In the genomic region with DNA sequence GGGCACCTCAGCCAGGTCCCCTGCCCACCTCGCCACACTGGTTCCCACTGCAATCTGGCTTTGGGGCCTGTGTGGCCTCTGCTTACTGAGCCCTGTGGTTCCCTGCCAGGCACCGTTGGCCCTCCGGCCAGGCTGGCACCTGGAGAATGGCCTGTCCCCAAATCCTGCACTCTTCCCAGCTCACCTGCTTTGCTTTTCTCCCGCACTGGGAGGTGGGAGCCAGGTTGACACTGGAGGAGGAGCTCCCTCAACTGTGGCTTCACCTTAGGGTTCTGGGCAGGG, we compare ENCODE assay signal across 24 cellular contexts.
"Had no signal": no experiment of that assay in that cellular context is flagged by ENCODE, and none has a peak within 500 bp of the region (broad histone marks: within the 10 kb centered on the region; RNA-seq: fewer than 3 reads in every experiment).

No MANE protein-coding gene starts in this region.

- FAIRE-seq: small intestine, urothelium cell line had no signal

- H3K27me3 ChIP-seq: ovary, right lobe of liver, thyroid gland, tibial nerve, upper lobe of left lung had no signal

- H2AFZ ChIP-seq: parathyroid adenoma had no signal

- ATAC-seq: naive thymus-derived CD8-positive, alpha-beta T cell; natural killer cell treated with Interleukin-12 subunit alpha and Interleukin-12 subunit beta and Interleukin-15 and Interleukin-18, amount 100 ng/mL, for 72 hours; psoas muscle; right cardiac atrium; right lobe of liver; stimulated activated naive B cell treated with anti-CD40 and anti-IgM and Interleukin-4, amounts not matched to agents 10 μg/mL and 1 μg/mL and 100 μg/mL, for 72 hours had no signal

- H3K9me3 ChIP-seq: ovary, psoas muscle, right lobe of liver, sigmoid colon, thyroid gland, upper lobe of left lung had no signal

- H3K27ac ChIP-seq: ovary, parathyroid adenoma, psoas muscle, right lobe of liver, sigmoid colon, stomach, thoracic aorta, thyroid gland, tibial nerve, upper lobe of left lung had no signal

- H3K4me3 ChIP-seq: ovary, psoas muscle, right lobe of liver, sigmoid colon, stomach, thoracic aorta, thyroid gland, tibial nerve, upper lobe of left lung had no signal

- H3K36me3 ChIP-seq: ovary, right lobe of liver, sigmoid colon, stomach, thoracic aorta, thyroid gland, tibial nerve, upper lobe of left lung had no signal

- DNase-seq: naive thymus-derived CD8-positive, alpha-beta T cell; nephron progenitor cell; occipital lobe; psoas muscle; right cardiac atrium; right lobe of liver; sigmoid colon; small intestine; stimulated activated CD4-positive, alpha-beta T cell treated with anti-CD3 and anti-CD28 coated beads, Interleukin-15, amount 100 ng/mL, for 24 hours; stimulated activated CD4-positive, alpha-beta T cell treated with anti-CD3 and anti-CD28 coated beads, Interleukin-2, amount 100 ng/mL, for 24 hours; stimulated activated CD4-positive, alpha-beta T cell treated with anti-CD3 and anti-CD28 coated beads, Interleukin-2, amount 100 ng/mL, for 48 hours; stimulated activated CD4-positive, alpha-beta T cell treated with anti-CD3 and anti-CD28 coated beads, Interleukin-4, amount 100 ng/mL, for 24 hours; stimulated activated naive B cell treated with anti-CD40 and anti-IgM and Interleukin-4, amounts not matched to agents 10 μg/mL and 1 μg/mL and 100 μg/mL, for 72 hours; stimulated activated naive CD4-positive, alpha-beta T cell treated with Interleukin-2 at 50 U/mL for 16 hours; stomach; thyroid gland; trophoblast cell; upper lobe of left lung had no signal

- H3K9ac ChIP-seq: parathyroid adenoma had no signal

- H3K4me1 ChIP-seq: parathyroid adenoma, psoas muscle, right lobe of liver, sigmoid colon, thyroid gland, tibial nerve had no signal
